ENCODE assay signal across 10 cellular contexts in the genomic region with DNA sequence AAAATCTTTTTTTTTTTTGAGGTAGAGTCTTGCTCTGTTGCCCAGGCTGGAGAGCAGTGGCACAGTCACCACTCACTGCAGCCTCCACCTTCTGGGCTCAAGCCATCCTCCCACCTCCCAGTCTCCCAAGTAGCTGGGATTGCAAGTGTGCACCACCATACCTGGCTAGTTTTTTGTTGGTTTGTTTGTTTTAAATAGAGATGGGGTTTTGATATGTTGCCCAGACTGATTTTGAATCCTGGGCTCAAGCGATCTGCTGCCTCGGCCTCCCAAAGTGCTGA. TPM values are rescaled to one million over a fixed set of nuclear protein-coding genes. Genes with fewer than 3 reads are reported as not detected.
DNase-seq lines count a peak whose midpoint lies in the region; TF ChIP-seq lines count a peak whose summit lies in the region.
"Had no signal": no experiment of that assay in that cellular context is flagged by ENCODE, and none has a peak within 500 bp of the region (broad histone marks: within the 10 kb centered on the region; RNA-seq: fewer than 3 reads in every experiment).

No MANE protein-coding gene starts in this region.

- no peaks in the 10 kb centered on the region for H3K9me3 ChIP-seq in subcutaneous abdominal adipose tissue (ENCODE audit: control insufficient read depth in 5 of 5, low read length in 5 of 5)
- H3K9me3 ChIP-seq: Peyer's patch had no signal

- H3K4me3 ChIP-seq in subcutaneous abdominal adipose tissue (ENCODE audit: low read depth in 1 of 5, low read length in 5 of 5) (peak overlapping the region in 4 of 5 donors; percentile 17 to 100 (median 95)), lower leg skin (ENCODE audit: low read depth, poor library complexity, severe bottlenecking) (no peak overlapping the region)

- peak overlapping the region; percentile 90 for H3K4me3 Mint-ChIP-seq in activated naive CD4-positive, alpha-beta T cell treated with anti-CD3 and anti-CD28 coated beads, Interleukin-2, amount 10 ng/mL, durations not matched to agents 7 days and 5 days
- peak overlapping the region; percentile 85 for H3K4me3 Mint-ChIP-seq in activated T-helper 2 cell treated with anti-CD3 and anti-CD28 coated beads, Interferon-gamma antibody, Interleukin-2, Interleukin-4, amounts not matched to agents 10 μg/mL and 5 μg/mL and 100 μg/mL, durations not matched to agents 14 hours and 24 hours and 36 hours (ENCODE audit: low read depth)
- H3K4me3 Mint-ChIP-seq in immature natural killer cell: peak overlapping the region; percentile 88 to 93 (median 91)

- H3K27me3 ChIP-seq in subcutaneous abdominal adipose tissue (ENCODE audit: control insufficient read depth in 5 of 5, insufficient read depth in 4 of 5, low read length in 5 of 5): no peaks in the 10 kb centered on the region
- H3K27me3 ChIP-seq: Peyer's patch had no signal

- peaks cover 2 to 30% (median 23%) of the 10 kb centered on the region in 5 donors for H3K4me1 ChIP-seq in subcutaneous abdominal adipose tissue (ENCODE audit: control insufficient read depth in 5 of 5, insufficient read depth in 5 of 5, low read length in 5 of 5)

- CTCF ChIA-PET in activated naive CD4-positive, alpha-beta T cell treated with anti-CD3 and anti-CD28 coated beads, Interleukin-2, amount 10 ng/mL, durations not matched to agents 7 days and 5 days (lab: Charles Lee): interaction anchor here (0.6 to 5.0 kb wide), 3 partner anchors 129 to 1086 kb away, joined by 3 to 44 read pairs (median 9); a partner anchor contains a TSS

- H3K9ac ChIP-seq in subcutaneous abdominal adipose tissue (ENCODE audit: low read length in 5 of 5): no peak overlapping the region

- 96 to 98% methylated on average over 2 of the region's 2 CpGs for WGBS in lower leg skin, 2 donors

- no peak for TF ChIP-seq CTCF in lower leg skin (IDR thresholded peaks at IDR 0.05)

- H3K9me3 Mint-ChIP-seq in activated naive CD4-positive, alpha-beta T cell treated with anti-CD3 and anti-CD28 coated beads, Interleukin-2, amount 10 ng/mL, durations not matched to agents 7 days and 5 days: no peaks in the 10 kb centered on the region
- no peaks in the 10 kb centered on the region for H3K9me3 Mint-ChIP-seq in activated T-helper 2 cell treated with anti-CD3 and anti-CD28 coated beads, Interferon-gamma antibody, Interleukin-2, Interleukin-4, amounts not matched to agents 10 μg/mL and 5 μg/mL and 100 μg/mL, durations not matched to agents 14 hours and 24 hours and 36 hours
- H3K9me3 Mint-ChIP-seq in immature natural killer cell: no peaks in the 10 kb centered on the region

- H3K27ac Mint-ChIP-seq in activated naive CD4-positive, alpha-beta T cell treated with anti-CD3 and anti-CD28 coated beads, Interleukin-2, amount 10 ng/mL, durations not matched to agents 7 days and 5 days: peak overlapping the region; percentile 94
- peak overlapping the region; percentile 78 for H3K27ac Mint-ChIP-seq in activated T-helper 2 cell treated with anti-CD3 and anti-CD28 coated beads, Interferon-gamma antibody, Interleukin-2, Interleukin-4, amounts not matched to agents 10 μg/mL and 5 μg/mL and 100 μg/mL, durations not matched to agents 14 hours and 24 hours and 36 hours
- H3K27ac Mint-ChIP-seq in immature natural killer cell: peak overlapping the region; percentile 82 to 94 (median 86)

- H3K27me3 Mint-ChIP-seq in activated naive CD4-positive, alpha-beta T cell treated with anti-CD3 and anti-CD28 coated beads, Interleukin-2, amount 10 ng/mL, durations not matched to agents 7 days and 5 days: peaks cover 11% of the 10 kb centered on the region
- no peaks in the 10 kb centered on the region for H3K27me3 Mint-ChIP-seq in activated T-helper 2 cell treated with anti-CD3 and anti-CD28 coated beads, Interferon-gamma antibody, Interleukin-2, Interleukin-4, amounts not matched to agents 10 μg/mL and 5 μg/mL and 100 μg/mL, durations not matched to agents 14 hours and 24 hours and 36 hours (ENCODE audit: low read depth)
- H3K27me3 Mint-ChIP-seq in immature natural killer cell (ENCODE audit: low read depth in 3 of 3): peaks cover 2 to 7% (median 7%) of the 10 kb centered on the region in 3 donors

- no peak overlapping the region for H3K27ac ChIP-seq in subcutaneous abdominal adipose tissue (ENCODE audit: low read depth, low read length)
- H3K27ac ChIP-seq: Peyer's patch had no signal

- intact Hi-C loops in activated T-helper 2 cell treated with anti-CD3 and anti-CD28 coated beads, Interferon-gamma antibody, Interleukin-2, Interleukin-4, amounts not matched to agents 10 μg/mL and 5 μg/mL and 100 μg/mL, durations not matched to agents 14 hours and 24 hours and 36 hours (cut with micrococcal nuclease): loop anchor here (2.0 kb wide), 1 partner anchor 130 kb away; no protein-coding TSS in a partner anchor
- intact Hi-C loops in lower leg skin (cut with DNase I; ENCODE audit: low total_unique reads): no loop called here

- H3K4me1 Mint-ChIP-seq in activated naive CD4-positive, alpha-beta T cell treated with anti-CD3 and anti-CD28 coated beads, Interleukin-2, amount 10 ng/mL, durations not matched to agents 7 days and 5 days: peaks cover 43% of the 10 kb centered on the region
- H3K4me1 Mint-ChIP-seq in activated T-helper 2 cell treated with anti-CD3 and anti-CD28 coated beads, Interferon-gamma antibody, Interleukin-2, Interleukin-4, amounts not matched to agents 10 μg/mL and 5 μg/mL and 100 μg/mL, durations not matched to agents 14 hours and 24 hours and 36 hours (ENCODE audit: low read depth): peaks cover 35% of the 10 kb centered on the region
- peaks cover 51 to 54% of the 10 kb centered on the region in 2 donors for H3K4me1 Mint-ChIP-seq in immature natural killer cell

- peaks cover 27% of the 10 kb centered on the region for H3K36me3 Mint-ChIP-seq in activated naive CD4-positive, alpha-beta T cell treated with anti-CD3 and anti-CD28 coated beads, Interleukin-2, amount 10 ng/mL, durations not matched to agents 7 days and 5 days
- peaks cover 35% of the 10 kb centered on the region for H3K36me3 Mint-ChIP-seq in activated T-helper 2 cell treated with anti-CD3 and anti-CD28 coated beads, Interferon-gamma antibody, Interleukin-2, Interleukin-4, amounts not matched to agents 10 μg/mL and 5 μg/mL and 100 μg/mL, durations not matched to agents 14 hours and 24 hours and 36 hours (ENCODE audit: low read depth)
- H3K36me3 Mint-ChIP-seq in immature natural killer cell: peaks cover 0 to 4% (median 0%) of the 10 kb centered on the region in 3 donors

- DNase-seq in activated naive CD4-positive, alpha-beta T cell treated with anti-CD3 and anti-CD28 coated beads, Interleukin-2, amount 10 ng/mL, durations not matched to agents 7 days and 5 days: no peak
- DNase-seq in activated naive CD4-positive, alpha-beta T cell treated with Interleukin-2 at 50 U/mL for 16 hours: no peak
- no peak for DNase-seq in activated T-helper 2 cell treated with anti-CD3 and anti-CD28 coated beads, Interferon-gamma antibody, Interleukin-2, Interleukin-4, amounts not matched to agents 10 μg/mL and 5 μg/mL and 100 μg/mL, durations not matched to agents 14 hours and 24 hours and 36 hours (ENCODE audit: low spot score)
- DNase-seq in immature natural killer cell: no peak
- no peak for DNase-seq in NCI-H69 (lab: John Stamatoyannopoulos, UW)
- DNase-seq in lower leg skin (ENCODE audit: low spot score in 2 of 2): no peak
- DNase-seq in NCI-H748 treated with DMSO at 0.1 percent for 48 hours (lab: John Stamatoyannopoulos, UW): no peak
- DNase-seq: left cardiac atrium, Peyer's patch had no signal

- H3K36me3 ChIP-seq in subcutaneous abdominal adipose tissue (ENCODE audit: control insufficient read depth in 5 of 5, insufficient read depth in 5 of 5, low read length in 5 of 5): no peaks in the 10 kb centered on the region
- H3K36me3 ChIP-seq: Peyer's patch had no signal

- no peak for TF ChIP-seq POLR2A in lower leg skin (IDR thresholded peaks at IDR 0.05)

RNA-seq across cellular contexts. Expression of a gene that starts 2.0 kb away (rescaled TPM):
- total RNA-seq in activated T-helper 2 cell treated with anti-CD3 and anti-CD28 coated beads, Interferon-gamma antibody, Interleukin-2, Interleukin-4, amounts not matched to agents 10 μg/mL and 5 μg/mL and 100 μg/mL, durations not matched to agents 14 hours and 24 hours and 36 hours: 34.3 and 40.9 TPM in 2 replicates
- 10 to 100 TPM in 1 of 3 donors, 1 to 10 TPM in 2; 2.8 to 13.8 (median 6.6) TPM for polyA plus RNA-seq in immature natural killer cell
- 10 to 100 TPM; 24.1 to 36.0 (median 26.0) TPM for total RNA-seq in lower leg skin
